ENCODE assay signal across 22 cellular contexts in genomic region chr1:4033129-4033676, GRCh38.
"Had no signal": no experiment of that assay in that cellular context is flagged by ENCODE, and none has a peak within 500 bp of the region (broad histone marks: within the 10 kb centered on the region; RNA-seq: fewer than 3 reads in every experiment).

No MANE protein-coding gene starts in this region.

- H3K27me3 Mint-ChIP-seq: naive B cell had no signal

- H3K4me3 ChIP-seq: dorsolateral prefrontal cortex, left lung, lower lobe of right lung, psoas muscle, skin epidermis, testis, tibial nerve had no signal

- H3K9me3 Mint-ChIP-seq: immature natural killer cell had no signal

- DNase-seq: cortex of kidney; dorsolateral prefrontal cortex; effector CD8-positive, alpha-beta T cell; foreskin fibroblast; immature natural killer cell; lower lobe of right lung; mesenchymal stem cell; midbrain; naive B cell; psoas muscle; retina; stimulated activated CD4-positive, alpha-beta T cell treated with anti-CD3 and anti-CD28 coated beads, Interleukin-2, amount 100 ng/mL, for 24 hours; stimulated activated CD4-positive, alpha-beta T cell treated with anti-CD3 and anti-CD28 coated beads, Interleukin-4, amount 100 ng/mL, for 4 hours; stimulated activated naive B cell treated with anti-CD40 and anti-IgM and Interleukin-4, amounts not matched to agents 10 μg/mL and 1 μg/mL and 100 μg/mL, for 72 hours; stimulated activated naive CD8-positive, alpha-beta T cell treated with anti-CD3 and anti-CD28 coated beads, Interleukin-15, amount 100 ng/mL, for 72 hours; testis had no signal

- H3K27ac Mint-ChIP-seq: immature natural killer cell; stimulated activated naive B cell treated with anti-CD40 and anti-IgM and Interleukin-4, amounts not matched to agents 10 μg/mL and 1 μg/mL and 100 μg/mL, for 72 hours; stimulated activated naive CD8-positive, alpha-beta T cell treated with anti-CD3 and anti-CD28 coated beads, Interleukin-15, amount 100 ng/mL, for 72 hours had no signal

- H3K27ac ChIP-seq: dorsolateral prefrontal cortex, left lung, lower lobe of right lung, psoas muscle, skin epidermis, testis, tibial nerve had no signal

- H3K36me3 ChIP-seq: left lung, lower lobe of right lung, tibial nerve had no signal

- H3K4me1 ChIP-seq: left lung, lower lobe of right lung, psoas muscle, testis, tibial nerve had no signal

- H3K4me1 Mint-ChIP-seq: immature natural killer cell; stimulated activated naive CD8-positive, alpha-beta T cell treated with anti-CD3 and anti-CD28 coated beads, Interleukin-15, amount 100 ng/mL, for 72 hours had no signal

- H3K36me3 Mint-ChIP-seq: immature natural killer cell had no signal

- H3K27me3 ChIP-seq: testis, tibial nerve had no signal

- H3K4me3 Mint-ChIP-seq: immature natural killer cell; nephron; stimulated activated naive B cell treated with anti-CD40 and anti-IgM and Interleukin-4, amounts not matched to agents 10 μg/mL and 1 μg/mL and 100 μg/mL, for 72 hours; stimulated activated naive CD8-positive, alpha-beta T cell treated with anti-CD3 and anti-CD28 coated beads, Interleukin-15, amount 100 ng/mL, for 72 hours had no signal

- H3K9me3 ChIP-seq: left lung, lower lobe of right lung, psoas muscle, testis had no signal

- ATAC-seq: esophagus mucosa; left lung; lower lobe of right lung; sciatic nerve; stimulated activated naive B cell treated with anti-CD40 and anti-IgM and Interleukin-4, amounts not matched to agents 10 μg/mL and 1 μg/mL and 100 μg/mL, for 72 hours; stimulated activated naive CD8-positive, alpha-beta T cell treated with anti-CD3 and anti-CD28 coated beads, Interleukin-15, amount 100 ng/mL, for 72 hours had no signal
